ENCODE assay signal across 15 cellular contexts in the genomic region with DNA sequence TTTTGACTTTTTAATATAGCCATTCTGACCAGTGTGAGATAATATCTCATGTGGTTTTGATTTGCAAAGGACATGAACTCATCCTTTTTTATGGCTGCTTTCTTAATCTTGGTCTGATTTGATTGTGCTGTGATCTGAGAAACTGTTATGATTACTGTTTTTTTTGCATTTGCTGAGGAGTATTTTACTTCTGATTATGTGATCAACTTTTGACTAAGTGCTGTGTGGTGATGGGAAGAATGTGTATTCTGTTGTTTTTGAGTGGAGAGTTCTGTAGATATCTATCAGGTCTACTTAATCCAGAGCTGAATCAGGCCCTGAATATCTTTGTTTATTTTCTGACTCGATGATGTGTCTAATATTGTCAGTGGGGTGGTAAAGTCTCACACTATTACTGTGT. TPM values are rescaled to one million over a fixed set of nuclear protein-coding genes. Genes with fewer than 3 reads are reported as not detected.
A peak's percentile ranks its signal among the peaks of the same experiment; 100 is the strongest.
DNase-seq lines count a peak whose midpoint lies in the region; ATAC-seq and TF ChIP-seq lines count a peak whose summit lies in the region.
"Had no signal": no experiment of that assay in that cellular context is flagged by ENCODE, and none has a peak within 500 bp of the region (broad histone marks: within the 10 kb centered on the region; RNA-seq: fewer than 3 reads in every experiment).

No MANE protein-coding gene starts in this region.

- peaks cover 58% of the 10 kb centered on the region for H3K36me3 Mint-ChIP-seq in activated B cell treated with CpG ODN at 0.5 μM for 24 hours (ENCODE audit: low read depth)
- H3K36me3 Mint-ChIP-seq: brain had no signal

- intact Hi-C loops in mammary epithelial cell (cut with micrococcal nuclease): no loop called here
- intact Hi-C loops in breast epithelium (cut with DNase I; ENCODE audit: low total_unique reads): no loop called here
- intact Hi-C loops in activated B cell treated with CpG ODN at 0.5 μM for 24 hours (cut with micrococcal nuclease): no loop called here

- ATAC-seq in activated B cell treated with CpG ODN at 0.5 μM for 24 hours (ENCODE audit: low read depth) (no peak), GM19452 (IDR thresholded peaks at IDR 0.05; ENCODE audit: unreplicated experiment) (no peak), HG03378 (IDR thresholded peaks at IDR 0.05; ENCODE audit: unreplicated experiment) (no peak)
- ATAC-seq: left lobe of liver had no signal

- H3K27ac Mint-ChIP-seq in activated B cell treated with CpG ODN at 0.5 μM for 24 hours: peak overlapping the region; percentile 71
- H3K27ac Mint-ChIP-seq: brain had no signal

- no peak for TF ChIP-seq POLR2A in breast epithelium (IDR thresholded peaks at IDR 0.05)

- 33% methylated on average over 1 of the region's 1 CpG for WGBS in mammary epithelial cell (ENCODE audit: low coverage, missing lambda C conversion rate)

- no peak overlapping the region for H3K4me2 ChIP-seq in mammary epithelial cell (ENCODE audit: insufficient read depth, low read depth, low read length)

- no peak overlapping the region for H3K9ac ChIP-seq in mammary epithelial cell (ENCODE audit: insufficient read depth, low read length)

- no peaks in the 10 kb centered on the region for H4K20me1 ChIP-seq in mammary epithelial cell (ENCODE audit: insufficient read depth, low read length)

- H3K4me1 Mint-ChIP-seq in activated B cell treated with CpG ODN at 0.5 μM for 24 hours: peaks cover 42% of the 10 kb centered on the region
- H3K4me1 Mint-ChIP-seq: brain had no signal

- H2AFZ ChIP-seq in mammary epithelial cell (ENCODE audit: low read depth, low read length): no peak overlapping the region

- H3K4me3 ChIP-seq in mammary epithelial cell (replicated peaks in 1 of 3; ENCODE audit: insufficient read depth in 1 of 3, low read depth in 2 of 3, low read length in 3 of 3): no peak overlapping the region
- H3K4me3 ChIP-seq in breast epithelium: no peak overlapping the region
- H3K4me3 ChIP-seq in fibroblast of mammary gland (ENCODE audit: control insufficient read depth, low read depth, low read length): no peak overlapping the region
- H3K4me3 ChIP-seq: vagina had no signal

- H3K9me3 Mint-ChIP-seq in activated B cell treated with CpG ODN at 0.5 μM for 24 hours: peaks cover 19% of the 10 kb centered on the region

- BruUV-seq in mammary epithelial cell (replicated peaks; lab: Mats Ljungman, UMichigan): no TSS peak

- TF ChIP-seq CTCF in mammary epithelial cell (conservative IDR thresholded peaks at IDR 0.05 in 1 of 2, IDR thresholded peaks at IDR 0.05 in 1 of 2; ENCODE audit: extremely low read depth in 1 of 2, insufficient read depth in 1 of 2, low read depth in 1 of 2, low read length in 2 of 2): no peak
- no peak for TF ChIP-seq CTCF in breast epithelium (IDR thresholded peaks at IDR 0.05)
- no peak for TF ChIP-seq CTCF in activated B cell treated with CpG ODN at 0.5 μM for 24 hours (IDR thresholded peaks at IDR 0.05)
- TF ChIP-seq CTCF in fibroblast of mammary gland (conservative IDR thresholded peaks at IDR 0.05; ENCODE audit: control insufficient read depth, insufficient read depth, low read depth, low read length): no peak

- H3K27me3 ChIP-seq in mammary epithelial cell (ENCODE audit: insufficient read depth, low read length): no peaks in the 10 kb centered on the region
- H3K27me3 ChIP-seq in breast epithelium: no peaks in the 10 kb centered on the region
- H3K27me3 ChIP-seq: vagina had no signal

- peaks cover 7% of the 10 kb centered on the region for H3K79me2 ChIP-seq in mammary epithelial cell (ENCODE audit: insufficient read depth, low read length)

- CTCF ChIA-PET in mammary epithelial cell (lab: Charles Lee; ENCODE audit: low non-redundant PET): no interaction called here
- CTCF ChIA-PET in activated B cell treated with CpG ODN at 0.5 μM for 24 hours (lab: Charles Lee): no interaction called here

- POLR2A ChIA-PET in activated B cell treated with CpG ODN at 0.5 μM for 24 hours (lab: Charles Lee): no interaction called here

- no peaks in the 10 kb centered on the region for H3K27me3 Mint-ChIP-seq in activated B cell treated with CpG ODN at 0.5 μM for 24 hours

- H3K9me3 ChIP-seq in mammary epithelial cell (replicated peaks; ENCODE audit: insufficient read depth, low read length): no peaks in the 10 kb centered on the region
- H3K9me3 ChIP-seq in breast epithelium: peaks cover 0 to 6% of the 10 kb centered on the region in 2 donors
- H3K9me3 ChIP-seq: vagina had no signal

- H3K4me1 ChIP-seq in mammary epithelial cell (ENCODE audit: insufficient read depth, low read length): no peaks in the 10 kb centered on the region
- no peaks in the 10 kb centered on the region for H3K4me1 ChIP-seq in breast epithelium
- H3K4me1 ChIP-seq: vagina had no signal

- no peak overlapping the region for H3K27ac ChIP-seq in mammary epithelial cell (ENCODE audit: insufficient read depth, low read depth, low read length)
- no peak overlapping the region for H3K27ac ChIP-seq in breast epithelium
- H3K27ac ChIP-seq: vagina, WERI-Rb-1 had no signal

- H3K36me3 ChIP-seq in mammary epithelial cell (ENCODE audit: insufficient read depth, low read length) (no peaks in the 10 kb centered on the region), breast epithelium (no peaks in the 10 kb centered on the region)
- H3K36me3 ChIP-seq: WERI-Rb-1 had no signal

- in situ Hi-C loops in mammary epithelial cell (cut with MboI; ENCODE audit: low sequenced_read_pairs in 2 of 2): no loop called here

- dilution Hi-C loops in mammary epithelial cell (cut with HindIII; ENCODE audit: low sequenced_read_pairs): no loop called here

- peak; percentile 28 for DNase-seq in mammary epithelial cell
- DNase-seq in breast epithelium (ENCODE audit: low spot score in 2 of 2): no peak
- no peak for DNase-seq in activated B cell treated with CpG ODN at 0.5 μM for 24 hours
- DNase-seq in fibroblast of mammary gland (ENCODE audit: low read depth): peak; percentile 50
- DNase-seq in DMS 273 treated with DMSO at 0.1 percent for 48 hours (lab: John Stamatoyannopoulos, UW): no peak
- DNase-seq in NOMO-1 treated with dmso at 0.1 percent for 144 hours (lab: John Stamatoyannopoulos, UW; ENCODE audit: unreplicated experiment): no peak
- DNase-seq: effector CD4-positive, alpha-beta T cell; Kasumi-1; NCI-H1417; WERI-Rb-1 had no signal

- H3K4me3 Mint-ChIP-seq in activated B cell treated with CpG ODN at 0.5 μM for 24 hours: no peak overlapping the region
- H3K4me3 Mint-ChIP-seq: brain had no signal

RNA-seq across cellular contexts. Expression of gene SP140L, which starts 16.8 kb away (rescaled TPM):
- total RNA-seq in mammary epithelial cell (10 to 100 TPM in 1 of 2 donors, 1 to 10 TPM in 1; 2.5 to 14.7 TPM), breast epithelium (10 to 100 TPM in 2 of 3 donors, 1 to 10 TPM in 1; 8.5 to 56.1 (median 17.4) TPM), activated B cell treated with CpG ODN at 0.5 μM for 24 hours (106 and 112 TPM in 2 replicates)
- polyA plus RNA-seq in mammary epithelial cell: 4.8 TPM
- polyA minus RNA-seq in mammary epithelial cell: 6.9 TPM

Comparison
In these comparisons a context has a peak if more than half of its experiments do, and no peak if none do; other contexts are left out.
1. DNase-seq: peak in mammary epithelial cell (single experiment) and fibroblast of mammary gland (single experiment); none in breast epithelium (0 of 2), activated B cell treated with CpG ODN at 0.5 μM for 24 hours (single experiment), DMS 273 treated with DMSO at 0.1 percent for 48 hours (single experiment) and NOMO-1 treated with dmso at 0.1 percent for 144 hours (single experiment).